ENCODE assay signal across 18 cellular contexts in genomic region chr17:50039058-50039457, GRCh38. TPM values are rescaled to one million over a fixed set of nuclear protein-coding genes. Genes with fewer than 3 reads are reported as not detected.
DNase-seq lines count a peak whose midpoint lies in the region; ATAC-seq, FAIRE-seq and TF ChIP-seq lines count a peak whose summit lies in the region.
"Had no signal": no experiment of that assay in that cellular context is flagged by ENCODE, and none has a peak within 500 bp of the region (broad histone marks: within the 10 kb centered on the region; RNA-seq: fewer than 3 reads in every experiment).

No MANE protein-coding gene starts in this region.

- POLR2A ChIA-PET in HEK293 (lab: Yijun Ruan, JAX) = interaction anchor here (0.5 kb wide), 1 partner anchor 20 kb away, joined by 4 read pairs; no protein-coding TSS in a partner anchor

- H3K4me3 ChIP-seq in HEK293 (ENCODE audit: low read depth, low read length) (no peak overlapping the region), RWPE2 (ENCODE audit: severe bottlenecking) (no peak overlapping the region), mesenchymal stem cell (ENCODE audit: insufficient read depth in 1 of 2, low read depth in 1 of 2, low read length in 2 of 2) (no peak overlapping the region), tibial artery (no peak overlapping the region), MM.1S (ENCODE audit: low read length) (no peak overlapping the region)
- H3K4me3 ChIP-seq: BLaER1, PC-9 had no signal

- no peak for TF ChIP-seq POLR2A in GM12891 (IDR thresholded peaks at IDR 0.05; ENCODE audit: low read depth, low read length)

- H2BK120ac ChIP-seq in mesenchymal stem cell (ENCODE audit: low read depth, low read length) = no peak overlapping the region

- H3K36me3 ChIP-seq in HEK293 (ENCODE audit: control insufficient read depth in 2 of 2, insufficient read depth in 1 of 2, low read length in 2 of 2) (no peaks in the 10 kb centered on the region), RWPE2 (ENCODE audit: low read depth) (no peaks in the 10 kb centered on the region), mesenchymal stem cell (ENCODE audit: control insufficient read depth in 1 of 2, insufficient read depth in 2 of 2, low read depth in 1 of 2, low read length in 2 of 2) (no peaks in the 10 kb centered on the region), tibial artery (no peaks in the 10 kb centered on the region), MM.1S (replicated peaks; ENCODE audit: insufficient read depth, low read length) (no peaks in the 10 kb centered on the region)
- H3K36me3 ChIP-seq: BLaER1 had no signal

- FAIRE-seq in GM12891 (lab: Jason Lieb, UNC) = no peak
- FAIRE-seq: A204.1, D721Med had no signal

- H2BK15ac ChIP-seq in mesenchymal stem cell (ENCODE audit: low read depth, poor library complexity, severe bottlenecking) = peak overlapping the region; percentile 15

- H3K27ac ChIP-seq in HEK293 (ENCODE audit: extremely low read depth, low read depth, low read length) = no peak overlapping the region
- H3K27ac ChIP-seq in RWPE2 (ENCODE audit: poor library complexity, severe bottlenecking) = peak overlapping the region; percentile 80
- H3K27ac ChIP-seq in mesenchymal stem cell (ENCODE audit: low read length, poor library complexity, severe bottlenecking) = no peak overlapping the region
- peak overlapping the region; percentile 83 to 89 for H3K27ac ChIP-seq in tibial artery
- no peak overlapping the region for H3K27ac ChIP-seq in MM.1S (ENCODE audit: low read length)
- H3K27ac ChIP-seq: BLaER1, PC-9 had no signal

- H3F3A ChIP-seq in MM.1S (ENCODE audit: insufficient read depth, low read length) = no peaks in the 10 kb centered on the region

- peak overlapping the region; percentile 29 for H2AK5ac ChIP-seq in mesenchymal stem cell (ENCODE audit: low read length, severe bottlenecking)

- peak overlapping the region; percentile 37 for H4K91ac ChIP-seq in mesenchymal stem cell (ENCODE audit: low read length)

- H3K4me2 ChIP-seq in mesenchymal stem cell (ENCODE audit: low read length, poor library complexity, severe bottlenecking) (no peak overlapping the region), MM.1S (ENCODE audit: low read depth, low read length) (no peak overlapping the region)
- H3K4me2 ChIP-seq: BLaER1, PC-9 had no signal

- no peaks in the 10 kb centered on the region for H3K9me2 ChIP-seq in MM.1S (replicated peaks; ENCODE audit: insufficient read depth, low read length)

- TF ChIP-seq CTCF in HEK293 (tag by site-specific recombination; IDR thresholded peaks at IDR 0.05) (no peak), RWPE2 (IDR thresholded peaks at IDR 0.05; ENCODE audit: poor library complexity, severe bottlenecking) (no peak), tibial artery (IDR thresholded peaks at IDR 0.05) (no peak), MM.1S (IDR thresholded peaks at IDR 0.05; ENCODE audit: low read length) (no peak)

- no peak overlapping the region for H2BK5ac ChIP-seq in mesenchymal stem cell (ENCODE audit: low read depth, low read length, poor library complexity, severe bottlenecking)

- peak overlapping the region in 1 of 2 experiments; percentile 46 for H3K18ac ChIP-seq in mesenchymal stem cell (ENCODE audit: low read depth in 1 of 2, low read length in 2 of 2)

- no peak overlapping the region for H3K23ac ChIP-seq in mesenchymal stem cell (ENCODE audit: low read length in 2 of 2)

- ATAC-seq in RWPE2 (ENCODE audit: low read depth) = no peak
- ATAC-seq in HG02840 (IDR thresholded peaks at IDR 0.05; ENCODE audit: low FRiP score, unreplicated experiment) = no peak
- ATAC-seq: HCT116 had no signal

- peak overlapping the region in 1 of 2 experiments; percentile 94 for H2BK12ac ChIP-seq in mesenchymal stem cell (ENCODE audit: low read length in 2 of 2)

- peak overlapping the region in 1 of 2 experiments; percentile 60 for H3K4ac ChIP-seq in mesenchymal stem cell (ENCODE audit: low read depth in 1 of 2, low read length in 2 of 2)

- H3K27me3 ChIP-seq in RWPE2 (ENCODE audit: insufficient read depth, poor library complexity, severe bottlenecking) (no peaks in the 10 kb centered on the region), mesenchymal stem cell (ENCODE audit: control insufficient read depth in 1 of 2, insufficient read depth in 1 of 2, low read length in 2 of 2) (no peaks in the 10 kb centered on the region), tibial artery (no peaks in the 10 kb centered on the region), MM.1S (replicated peaks; ENCODE audit: insufficient read depth, low read length) (no peaks in the 10 kb centered on the region)

- H3K14ac ChIP-seq in mesenchymal stem cell (ENCODE audit: low read length in 2 of 2) = peak overlapping the region in 1 of 2 experiments; percentile 72

- CTCF ChIA-PET in HEK293 (lab: Yijun Ruan, JAX) = interaction anchor here (0.6 to 4.0 kb wide), 5 partner anchors 12 to 59 kb away, joined by 3 to 18 read pairs (median 9); partner anchors contain the start of genes DLX3 and PDK2

- 96% methylated on average over 4 of the region's 4 CpGs for WGBS in mesenchymal stem cell

- intact Hi-C loops in tibial artery (cut with DNase I; ENCODE audit: low total_unique reads) = no loop called here

- H3K79me2 ChIP-seq in MM.1S (ENCODE audit: low read length) = no peaks in the 10 kb centered on the region

- H3K9ac ChIP-seq in mesenchymal stem cell (ENCODE audit: low read length) (no peak overlapping the region), MM.1S (ENCODE audit: low read length) (no peak overlapping the region)
- H3K9ac ChIP-seq: BLaER1 had no signal

- H3K4me1 ChIP-seq in HEK293 (ENCODE audit: control insufficient read depth, insufficient read depth, low read length) (no peaks in the 10 kb centered on the region), RWPE2 (ENCODE audit: insufficient read depth, poor library complexity, severe bottlenecking) (peaks cover 30% of the 10 kb centered on the region), mesenchymal stem cell (ENCODE audit: control insufficient read depth, insufficient read depth, low read depth, low read length) (peaks cover 47% of the 10 kb centered on the region), tibial artery (peaks cover 5 to 56% (median 45%) of the 10 kb centered on the region in 4 donors), MM.1S (ENCODE audit: low read length) (no peaks in the 10 kb centered on the region)
- H3K4me1 ChIP-seq: BLaER1 had no signal

- H2AFZ ChIP-seq in mesenchymal stem cell (ENCODE audit: low read depth, low read length) (no peak overlapping the region), MM.1S (ENCODE audit: low read length) (no peak overlapping the region)
- H2AFZ ChIP-seq: PC-9 had no signal

- H4K20me1 ChIP-seq in MM.1S (ENCODE audit: insufficient read depth, low read length) = no peaks in the 10 kb centered on the region
- H4K20me1 ChIP-seq: BLaER1 had no signal

- no peak overlapping the region for H4K8ac ChIP-seq in mesenchymal stem cell (ENCODE audit: low read length)

- H3K79me1 ChIP-seq in mesenchymal stem cell (replicated peaks; ENCODE audit: low read length, poor library complexity, severe bottlenecking) = no peaks in the 10 kb centered on the region

- no peaks in the 10 kb centered on the region for H3K9me3 ChIP-seq in HEK293 (ENCODE audit: control insufficient read depth, insufficient read depth, low read depth, low read length)
- H3K9me3 ChIP-seq in RWPE2 (ENCODE audit: severe bottlenecking) = no peaks in the 10 kb centered on the region
- H3K9me3 ChIP-seq in mesenchymal stem cell (ENCODE audit: control insufficient read depth, low read length) = no peaks in the 10 kb centered on the region
- H3K9me3 ChIP-seq in tibial artery = no peaks in the 10 kb centered on the region
- H3K9me3 ChIP-seq in MM.1S (replicated peaks; ENCODE audit: insufficient read depth, low read length) = no peaks in the 10 kb centered on the region
- H3K9me3 ChIP-seq: BLaER1 had no signal

- DNase-seq in RWPE2 (ENCODE audit: low spot score) = no peak
- no peak for DNase-seq in mesenchymal stem cell
- peak in 1 of 2 donors; percentile 34 for DNase-seq in tibial artery
- no peak for DNase-seq in MM.1S
- no peak for DNase-seq in GM12891 (ENCODE audit: insufficient read length, low spot score)
- DNase-seq: CD4-positive, CD25-positive, alpha-beta regulatory T cell; KBM-7; NCI-H2029; NCI-H446 treated with DMSO at 0.1 percent for 48 hours; NCI-H526 treated with DMSO at 0.1 percent for 48 hours; PC-9 had no signal

TF ChIP-seq in HEK293, 187 proteins besides CTCF, POLR2A, EP300 and RAD21:
- TF ChIP-seq EGR2 (tag by site-specific recombination; IDR thresholded peaks at IDR 0.05; ENCODE audit: low read depth) = 0 out of 2 replicates have a peak, but pooled peaks have one; percentile 7
- TF ChIP-seq KLF9 (tag by site-specific recombination; IDR thresholded peaks at IDR 0.05; ENCODE audit: low read depth) = no peak

TF ChIP-seq in GM12891, 5 proteins besides CTCF, POLR2A, EP300 and RAD21:
- no peak for TF ChIP-seq SPI1 (IDR thresholded peaks at IDR 0.05; ENCODE audit: low read depth, low read length)
- TF ChIP-seq PAX5 (IDR thresholded peaks at IDR 0.05; ENCODE audit: insufficient read depth, low read length, severe bottlenecking) = no peak
- TF ChIP-seq POLR2AphosphoS5 (IDR thresholded peaks at IDR 0.05; ENCODE audit: low read depth, low read length) = no peak
- no peak for TF ChIP-seq TAF1 (IDR thresholded peaks at IDR 0.05; ENCODE audit: low read depth, low read length)
- no peak for TF ChIP-seq POU2F2 (IDR thresholded peaks at IDR 0.05; ENCODE audit: low read depth, low read length)

RNA-seq across cellular contexts. Expression of gene ITGA3, which starts 16.9 kb away (rescaled TPM):
- polyA plus RNA-seq in mesenchymal stem cell (2013, experiment 1 of 2) = 136 TPM
- 138 TPM for polyA plus RNA-seq in mesenchymal stem cell (2013, experiment 2 of 2)
- 1.1 TPM for polyA plus RNA-seq in GM12891 (2012; ENCODE audit: low read depth, missing spikeins)

RNA-seq across cellular contexts. Expression of gene DLX3, which starts 44.0 kb away (rescaled TPM):
- polyA plus RNA-seq in mesenchymal stem cell (2013, experiment 1 of 2) = 0.01 TPM
- not detected for polyA plus RNA-seq in mesenchymal stem cell (2013, experiment 2 of 2)
- not detected for polyA plus RNA-seq in GM12891 (2012; ENCODE audit: low read depth, missing spikeins)
- polyA plus RNA-seq: AG04450 had no signal

RNA-seq across cellular contexts. Expression of gene PDK2, which starts 56.1 kb away (rescaled TPM):
- 43.1 TPM for polyA plus RNA-seq in mesenchymal stem cell (2013, experiment 1 of 2)
- 39.6 TPM for polyA plus RNA-seq in mesenchymal stem cell (2013, experiment 2 of 2)
- 8.8 TPM for polyA plus RNA-seq in GM12891 (2012; ENCODE audit: low read depth, missing spikeins)

Comparison
In these comparisons a context has a peak if more than half of its experiments do, and no peak if none do; other contexts are left out.
1. H3K27ac ChIP-seq: peak in RWPE2 (single experiment) and tibial artery (2 of 2); none in HEK293 (single experiment), mesenchymal stem cell (single experiment) and MM.1S (single experiment).